In the genomic region with DNA sequence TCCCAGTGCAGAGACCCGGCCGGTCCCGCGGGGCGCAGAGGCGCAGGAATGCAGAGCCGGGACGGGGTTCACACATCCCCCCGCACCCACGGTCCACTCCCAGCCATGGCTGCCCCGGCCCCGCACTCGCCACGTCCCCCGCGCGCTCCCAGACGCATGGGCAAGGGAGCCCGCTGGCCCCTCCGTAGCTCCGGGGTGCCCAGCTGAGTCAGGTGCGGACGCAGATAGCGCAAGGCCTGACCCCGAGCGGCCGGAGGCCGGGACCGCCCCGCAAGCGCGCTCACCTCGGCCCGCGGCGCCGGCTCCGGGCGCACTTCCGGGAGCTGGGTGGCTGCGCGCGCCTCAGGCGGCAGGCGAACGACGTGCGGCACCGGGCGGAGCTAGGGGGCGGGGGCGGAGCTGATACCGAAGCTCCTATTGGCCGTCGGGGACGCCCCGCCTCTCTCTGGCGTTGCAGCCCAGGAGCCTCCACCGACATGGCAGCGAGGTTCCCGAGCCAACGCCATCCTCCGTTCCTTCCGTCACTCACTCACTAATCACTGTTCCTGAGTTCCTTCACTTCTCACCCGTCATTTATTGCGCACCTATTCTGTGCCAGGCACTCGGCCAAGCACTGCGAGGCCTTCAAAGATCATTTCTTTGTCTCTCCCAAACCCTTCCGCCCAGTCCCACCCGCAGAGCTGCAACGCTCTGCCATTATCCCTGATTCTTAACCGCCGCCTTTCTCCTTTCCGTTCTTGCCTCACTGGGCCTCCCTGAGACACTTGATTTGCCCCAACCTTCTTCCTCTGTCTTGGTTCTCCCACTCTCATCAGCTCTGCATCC, we compare ENCODE assay signal across 8 cellular contexts. TPM values are rescaled to one million over a fixed set of nuclear protein-coding genes. Genes with fewer than 3 reads are reported as not detected.
DNase-seq lines count a peak whose midpoint lies in the region; ATAC-seq and TF ChIP-seq lines count a peak whose summit lies in the region.

A gene with protein sequence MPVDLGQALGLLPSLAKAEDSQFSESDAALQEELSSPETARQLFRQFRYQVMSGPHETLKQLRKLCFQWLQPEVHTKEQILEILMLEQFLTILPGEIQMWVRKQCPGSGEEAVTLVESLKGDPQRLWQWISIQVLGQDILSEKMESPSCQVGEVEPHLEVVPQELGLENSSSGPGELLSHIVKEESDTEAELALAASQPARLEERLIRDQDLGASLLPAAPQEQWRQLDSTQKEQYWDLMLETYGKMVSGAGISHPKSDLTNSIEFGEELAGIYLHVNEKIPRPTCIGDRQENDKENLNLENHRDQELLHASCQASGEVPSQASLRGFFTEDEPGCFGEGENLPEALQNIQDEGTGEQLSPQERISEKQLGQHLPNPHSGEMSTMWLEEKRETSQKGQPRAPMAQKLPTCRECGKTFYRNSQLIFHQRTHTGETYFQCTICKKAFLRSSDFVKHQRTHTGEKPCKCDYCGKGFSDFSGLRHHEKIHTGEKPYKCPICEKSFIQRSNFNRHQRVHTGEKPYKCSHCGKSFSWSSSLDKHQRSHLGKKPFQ (minus strand): TSS at position 329 of the 825 bp plus-strand sequence. CDS start 4,646 bp downstream, outside the sequence.

- peak within 1 kb of the TSS; percentile 68 for H3K4me3 ChIP-seq in kidney epithelial cell (ENCODE audit: low read depth, low read length)

- peak; percentile 95 for ATAC-seq in GM19023 (IDR thresholded peaks at IDR 0.05; ENCODE audit: unreplicated experiment)
- ATAC-seq in HG03196 (IDR thresholded peaks at IDR 0.05; ENCODE audit: unreplicated experiment) = peak; percentile 95

- DNase-seq in AG09319 (ENCODE audit: extremely low read depth, low read depth) (peak; percentile 82), NCI-H345 treated with DMSO at 0.1 percent for 48 hours (lab: John Stamatoyannopoulos, UW; ENCODE audit: unreplicated experiment) (peak; percentile 84), cerebellar cortex (ENCODE audit: low spot score) (peak; percentile 92), kidney epithelial cell (ENCODE audit: low read depth) (peak; percentile 77)
- peak; percentile 83 for DNase-seq in activated CD4-positive, CD25-positive, alpha-beta regulatory T cell treated with anti-CD3 and anti-CD28 coated beads, Interleukin-2, amount 50 U/mL, for 16 hours (ENCODE audit: low read depth, low spot score)
- DNase-seq in stimulated activated CD4-positive, alpha-beta T cell treated with anti-CD3 and anti-CD28 coated beads, Interleukin-15, amount 100 ng/mL, for 24 hours = peak; percentile 98

- no peaks in the 10 kb centered on the region for H3K27me3 ChIP-seq in kidney epithelial cell (ENCODE audit: control insufficient read depth, insufficient read depth, low read length)

- no peaks in the 10 kb centered on the region for H3K36me3 ChIP-seq in kidney epithelial cell (ENCODE audit: control insufficient read depth, insufficient read depth, low read length)

- TF ChIP-seq CTCF in AG09319 (IDR thresholded peaks at IDR 0.05; ENCODE audit: low read depth, low read length) (no peak), kidney epithelial cell (IDR thresholded peaks at IDR 0.05; ENCODE audit: insufficient read depth, low read length, poor library complexity, severe bottlenecking) (no peak)

RNA-seq across cellular contexts. Expression of the gene that starts here (rescaled TPM):
- 7.5 and 10.4 TPM in 2 replicates for total RNA-seq in kidney epithelial cell

Comparison
In these comparisons a context has a peak if more than half of its experiments do, and no peak if none do; other contexts are left out.
1. Peak in every context shown above with its lines: DNase-seq, ATAC-seq and H3K4me3 ChIP-seq.